Comparison of ENCODE assay signal across 8 cellular contexts in genomic region chr9:101264727-101265126, GRCh38.
"Had no signal": no experiment of that assay in that cellular context is flagged by ENCODE, and none has a peak within 500 bp of the region (broad histone marks: within the 10 kb centered on the region; RNA-seq: fewer than 3 reads in every experiment).

No MANE protein-coding gene starts in this region.

- DNase-seq: GDM1, GF-D8 had no signal

- H3K4me3 ChIP-seq: GM12878 had no signal

- ATAC-seq: GM12878 had no signal

- FAIRE-seq: G401.6, GM12878, GM12891, GM12892, GM18507, GM19239 had no signal
